12 cellular contexts compared by ENCODE assay signal in genomic region chr2:113831156-113831555, GRCh38. TPM values are rescaled to one million over a fixed set of nuclear protein-coding genes. Genes with fewer than 3 reads are reported as not detected.
DNase-seq lines count a peak whose midpoint lies in the region; ATAC-seq and TF ChIP-seq lines count a peak whose summit lies in the region.
"Had no signal": no experiment of that assay in that cellular context is flagged by ENCODE, and none has a peak within 500 bp of the region (broad histone marks: within the 10 kb centered on the region; RNA-seq: fewer than 3 reads in every experiment).

No MANE protein-coding gene starts in this region.

- no peaks in the 10 kb centered on the region for H3K79me2 ChIP-seq in GM23248 (ENCODE audit: insufficient read depth)
- H3K79me2 ChIP-seq in PC-9 (ENCODE audit: low read depth) = no peaks in the 10 kb centered on the region
- no peaks in the 10 kb centered on the region for H3K79me2 ChIP-seq in fibroblast of lung (ENCODE audit: control insufficient read depth, insufficient read depth, low read length)

- H3K36me3 ChIP-seq in GM23248 (ENCODE audit: low read depth) = no peaks in the 10 kb centered on the region
- no peaks in the 10 kb centered on the region for H3K36me3 ChIP-seq in PC-9 (ENCODE audit: low read depth)
- no peaks in the 10 kb centered on the region for H3K36me3 ChIP-seq in fibroblast of lung (ENCODE audit: control insufficient read depth, insufficient read depth, low read length)
- no peaks in the 10 kb centered on the region for H3K36me3 ChIP-seq in prostate gland
- H3K36me3 ChIP-seq: thoracic aorta had no signal

- peaks cover 6 to 9% of the 10 kb centered on the region in 2 donors for H3K9me3 Mint-ChIP-seq in stimulated activated naive CD8-positive, alpha-beta T cell treated with anti-CD3 and anti-CD28 coated beads, Interleukin-15, amount 100 ng/mL, for 72 hours

- H4K20me1 ChIP-seq in GM23248 (ENCODE audit: insufficient read depth) (no peaks in the 10 kb centered on the region), PC-9 (ENCODE audit: insufficient read depth) (no peaks in the 10 kb centered on the region), fibroblast of lung (ENCODE audit: control insufficient read depth, extremely low read depth, insufficient read depth, low read length) (no peaks in the 10 kb centered on the region)

- in situ Hi-C loops in GM23248 (cut with MboI) = no loop called here

- no peak for TF ChIP-seq POLR2A in prostate gland (IDR thresholded peaks at IDR 0.05)

- H3K4me2 ChIP-seq in GM23248 (ENCODE audit: unreplicated experiment) (no peak overlapping the region), PC-9 (peak overlapping the region; percentile 54; the same call in 1 of the 2 replicates), fibroblast of lung (ENCODE audit: extremely low read depth, insufficient read depth, low read length) (no peak overlapping the region)

- DNase-seq in GM23248 (peak; percentile 84), PC-9 (peak; percentile 71 to 93), fibroblast of lung (ENCODE audit: low read depth in 2 of 2) (peak; percentile 45 to 69), prostate gland (ENCODE audit: low spot score) (peak; percentile 7), NCI-H2107 (lab: John Stamatoyannopoulos, UW) (no peak)
- DNase-seq in stimulated activated naive CD8-positive, alpha-beta T cell treated with anti-CD3 and anti-CD28 coated beads, Interleukin-15, amount 100 ng/mL, for 72 hours = no peak
- DNase-seq: activated CD4-positive, alpha-beta T cell treated with anti-CD3 and anti-CD28 coated beads, Interleukin-2, amount 50 U/mL, for 4 hours; NCI-H1436; T-helper 17 cell had no signal

- H3K27me3 ChIP-seq in GM23248 (replicated peaks; ENCODE audit: insufficient read depth) (no peaks in the 10 kb centered on the region), PC-9 (ENCODE audit: insufficient read depth, low read depth) (no peaks in the 10 kb centered on the region), fibroblast of lung (ENCODE audit: control insufficient read depth, insufficient read depth, low read length) (no peaks in the 10 kb centered on the region), prostate gland (replicated peaks; ENCODE audit: insufficient read depth) (no peaks in the 10 kb centered on the region)

- 27 to 28% methylated on average over 6 of the region's 6 CpGs for WGBS in GM23248 (ENCODE audit: low coverage in 1 of 2, low lambda C conversion rate in 2 of 2, missing lambda C conversion rate in 2 of 2), 2 experiments
- WGBS in prostate gland = 30% methylated on average over 6 of the region's 6 CpGs

- POLR2A ChIA-PET in PC-9 (lab: Charles Lee; ENCODE audit: unreplicated experiment) = interaction anchor here (0.6 to 0.7 kb wide), 3 partner anchors 28 to 175 kb away, joined by 3 to 5 read pairs (median 4); no protein-coding TSS in a partner anchor

- no peaks in the 10 kb centered on the region for H3K4me1 Mint-ChIP-seq in stimulated activated naive CD8-positive, alpha-beta T cell treated with anti-CD3 and anti-CD28 coated beads, Interleukin-15, amount 100 ng/mL, for 72 hours
- H3K4me1 Mint-ChIP-seq: T-helper 17 cell had no signal

- H3K27ac Mint-ChIP-seq in stimulated activated naive CD8-positive, alpha-beta T cell treated with anti-CD3 and anti-CD28 coated beads, Interleukin-15, amount 100 ng/mL, for 72 hours = no peak overlapping the region
- H3K27ac Mint-ChIP-seq: T-helper 17 cell had no signal

- H3F3A ChIP-seq in GM23248 (ENCODE audit: insufficient read depth) (no peaks in the 10 kb centered on the region; the same call in 1 of the 2 replicates), PC-9 (ENCODE audit: insufficient read depth, low read depth) (peaks cover 7% of the 10 kb centered on the region; the same call in 1 of the 2 replicates)

- H3K27me3 Mint-ChIP-seq in stimulated activated naive CD8-positive, alpha-beta T cell treated with anti-CD3 and anti-CD28 coated beads, Interleukin-15, amount 100 ng/mL, for 72 hours = no peaks in the 10 kb centered on the region
- H3K27me3 Mint-ChIP-seq: T-helper 17 cell had no signal

- no peak for ATAC-seq in GM18858 (IDR thresholded peaks at IDR 0.05; ENCODE audit: unreplicated experiment)
- ATAC-seq in stimulated activated naive CD8-positive, alpha-beta T cell treated with anti-CD3 and anti-CD28 coated beads, Interleukin-15, amount 100 ng/mL, for 72 hours = no peak
- ATAC-seq: sciatic nerve, T-helper 17 cell had no signal

- no peaks in the 10 kb centered on the region for H3K4me1 ChIP-seq in GM23248 (ENCODE audit: insufficient read depth)
- peaks cover 10% of the 10 kb centered on the region for H3K4me1 ChIP-seq in PC-9 (replicated peaks; ENCODE audit: insufficient read depth)
- no peaks in the 10 kb centered on the region for H3K4me1 ChIP-seq in fibroblast of lung (ENCODE audit: control insufficient read depth, extremely low read depth, insufficient read depth, low read length)
- H3K4me1 ChIP-seq in prostate gland (replicated peaks) = no peaks in the 10 kb centered on the region

- H3K9me2 ChIP-seq in GM23248 (ENCODE audit: insufficient read depth) = no peaks in the 10 kb centered on the region
- H3K9me2 ChIP-seq in PC-9 (ENCODE audit: insufficient read depth) = no peaks in the 10 kb centered on the region

- no TSS peak for BruUV-seq in PC-9 (replicated peaks; lab: Mats Ljungman, UMichigan)

- TF ChIP-seq CTCF in PC-9 (conservative IDR thresholded peaks at IDR 0.05) (no peak), fibroblast of lung (conservative IDR thresholded peaks at IDR 0.05 in 1 of 2, IDR thresholded peaks at IDR 0.05 in 1 of 2; ENCODE audit: low read depth in 1 of 2, low read length in 2 of 2) (no peak), prostate gland (IDR thresholded peaks at IDR 0.05) (no peak)

- H3K4me3 ChIP-seq in GM23248 = no peak overlapping the region
- H3K4me3 ChIP-seq in PC-9 = no peak overlapping the region
- no peak overlapping the region for H3K4me3 ChIP-seq in fibroblast of lung (replicated peaks in 1 of 4; ENCODE audit: control extremely low read depth in 1 of 4, insufficient read depth in 1 of 4, low read depth in 3 of 4, low read length in 4 of 4)
- H3K4me3 ChIP-seq in prostate gland = no peak overlapping the region
- H3K4me3 ChIP-seq: thoracic aorta had no signal

- no peak overlapping the region for H3K4me3 Mint-ChIP-seq in stimulated activated naive CD8-positive, alpha-beta T cell treated with anti-CD3 and anti-CD28 coated beads, Interleukin-15, amount 100 ng/mL, for 72 hours
- H3K4me3 Mint-ChIP-seq: T-helper 17 cell had no signal

- H3K9ac ChIP-seq in GM23248 (no peak overlapping the region), fibroblast of lung (ENCODE audit: insufficient read depth, low read length) (no peak overlapping the region)

- intact Hi-C loops in PC-9 (cut with micrococcal nuclease; ENCODE audit: unreplicated experiment) = loop anchor here (1.0 to 2.0 kb wide), 3 partner anchors 46 to 75 kb away; partner anchors contain the start of gene SLC35F5
- intact Hi-C loops in prostate gland (cut with DNase I) = no loop called here

- H3K9me3 ChIP-seq in GM23248 (ENCODE audit: low read depth) (no peaks in the 10 kb centered on the region), PC-9 (ENCODE audit: insufficient read depth, low read depth) (no peaks in the 10 kb centered on the region), fibroblast of lung (ENCODE audit: control insufficient read depth, insufficient read depth, low read depth, low read length) (no peaks in the 10 kb centered on the region), prostate gland (no peaks in the 10 kb centered on the region)
- H3K9me3 ChIP-seq: thoracic aorta had no signal

- peak overlapping the region; percentile 28 for H3K27ac ChIP-seq in GM23248
- peak overlapping the region; percentile 80 for H3K27ac ChIP-seq in PC-9
- no peak overlapping the region for H3K27ac ChIP-seq in fibroblast of lung (ENCODE audit: insufficient read depth, low read length)
- H3K27ac ChIP-seq in prostate gland = peak overlapping the region in 1 of 2 donors; percentile 24
- H3K27ac ChIP-seq: thoracic aorta had no signal

- H2AFZ ChIP-seq in GM23248 (peak overlapping the region; percentile 64), PC-9 (no peak overlapping the region; the same call in 1 of the 2 replicates), fibroblast of lung (ENCODE audit: low read length) (peak overlapping the region; percentile 11)

- CTCF ChIA-PET in PC-9 (lab: Charles Lee) = no interaction called here

RNA-seq across cellular contexts. Expression of gene ACTR3, which starts 58.7 kb away (rescaled TPM):
- total RNA-seq in GM23248 (2014; rRNA removed; shearing (Covaris generic)) = 343 and 410 TPM in 2 replicates
- polyA plus RNA-seq in GM23248 (2016; fragmentation: Nextera tagmentation; extraction: Ambion mirVana) = 361 and 377 TPM in 2 replicates
- 220 and 222 TPM in 2 replicates for total RNA-seq in PC-9 (2021)
- 120 and 177 TPM in 2 replicates for total RNA-seq in fibroblast of lung
- 450 and 479 TPM in 2 replicates for polyA plus RNA-seq in fibroblast of lung
- polyA plus RNA-seq in fibroblast of lung (2012) = 337 and 355 TPM in 2 replicates
- polyA minus RNA-seq in fibroblast of lung (ENCODE audit: low replicate concordance) = 112 and 139 TPM in 2 replicates
- total RNA-seq in prostate gland = 10 to 100 TPM; 65.9 to 93.7 TPM

Comparison
In these comparisons a context has a peak if more than half of its experiments do, and no peak if none do; other contexts are left out.
1. DNase-seq: peak in GM23248 (single experiment), PC-9 (2 of 2), fibroblast of lung (2 of 2) and prostate gland (single experiment); none in NCI-H2107 (single experiment) and stimulated activated naive CD8-positive, alpha-beta T cell treated with anti-CD3 and anti-CD28 coated beads, Interleukin-15, amount 100 ng/mL, for 72 hours (0 of 2).